1 cellular context compared by ENCODE assay signal in the genomic region with DNA sequence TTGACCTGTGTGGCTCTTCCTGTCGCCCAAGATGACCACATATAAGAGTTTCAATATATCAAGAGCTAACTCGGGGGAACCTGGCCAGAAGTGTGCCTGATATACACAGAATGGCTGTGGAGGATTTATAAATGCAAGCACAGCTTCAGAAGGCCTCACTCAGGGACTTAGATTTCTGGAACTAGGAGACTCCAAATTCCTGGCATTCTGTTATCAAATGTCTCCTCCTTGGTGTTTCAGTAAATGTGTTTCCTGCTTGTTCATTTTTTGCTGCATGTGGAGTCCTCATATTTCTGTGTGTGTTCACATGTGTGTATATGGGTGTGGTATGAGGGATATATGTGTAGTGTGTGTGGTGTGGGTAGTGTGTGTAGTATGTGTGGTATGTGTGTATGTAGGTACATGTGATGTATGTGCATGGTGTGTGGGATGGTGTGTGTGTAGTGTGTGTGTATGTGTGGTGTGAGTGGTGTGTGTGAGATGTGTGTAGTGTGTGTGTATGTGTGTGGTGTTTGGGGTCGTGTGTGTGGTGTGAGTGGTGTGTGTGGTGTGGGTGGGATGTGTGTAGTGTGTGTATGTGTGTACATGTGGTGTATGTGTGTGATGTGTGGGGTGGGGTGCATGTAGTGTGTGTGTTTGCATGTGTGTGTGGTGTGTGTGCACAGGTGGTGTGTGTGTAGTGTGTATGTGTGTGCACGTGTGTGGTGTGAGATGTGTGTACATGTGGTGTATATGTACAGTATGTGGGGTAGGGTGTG.
TF ChIP-seq lines count a peak whose summit lies in the region.

No MANE protein-coding gene starts in this region.

TF ChIP-seq in A549, 52 proteins besides CTCF, POLR2A, EP300 and RAD21:
- TF ChIP-seq MAZ (IDR thresholded peaks at IDR 0.05; ENCODE audit: borderline replicate concordance, low read depth, low read length): no peak
- TF ChIP-seq ZC3H11A (IDR thresholded peaks at IDR 0.05): no peak
- no peak for TF ChIP-seq POLR2AphosphoS2 (conservative IDR thresholded peaks at IDR 0.05; ENCODE audit: low read length)
- TF ChIP-seq FOSL2 (IDR thresholded peaks at IDR 0.05): no peak
- TF ChIP-seq FOSL2 (CRISPR knock-in tag; IDR thresholded peaks at IDR 0.05): no peak
